21 cellular contexts compared by ENCODE assay signal in the genomic region with DNA sequence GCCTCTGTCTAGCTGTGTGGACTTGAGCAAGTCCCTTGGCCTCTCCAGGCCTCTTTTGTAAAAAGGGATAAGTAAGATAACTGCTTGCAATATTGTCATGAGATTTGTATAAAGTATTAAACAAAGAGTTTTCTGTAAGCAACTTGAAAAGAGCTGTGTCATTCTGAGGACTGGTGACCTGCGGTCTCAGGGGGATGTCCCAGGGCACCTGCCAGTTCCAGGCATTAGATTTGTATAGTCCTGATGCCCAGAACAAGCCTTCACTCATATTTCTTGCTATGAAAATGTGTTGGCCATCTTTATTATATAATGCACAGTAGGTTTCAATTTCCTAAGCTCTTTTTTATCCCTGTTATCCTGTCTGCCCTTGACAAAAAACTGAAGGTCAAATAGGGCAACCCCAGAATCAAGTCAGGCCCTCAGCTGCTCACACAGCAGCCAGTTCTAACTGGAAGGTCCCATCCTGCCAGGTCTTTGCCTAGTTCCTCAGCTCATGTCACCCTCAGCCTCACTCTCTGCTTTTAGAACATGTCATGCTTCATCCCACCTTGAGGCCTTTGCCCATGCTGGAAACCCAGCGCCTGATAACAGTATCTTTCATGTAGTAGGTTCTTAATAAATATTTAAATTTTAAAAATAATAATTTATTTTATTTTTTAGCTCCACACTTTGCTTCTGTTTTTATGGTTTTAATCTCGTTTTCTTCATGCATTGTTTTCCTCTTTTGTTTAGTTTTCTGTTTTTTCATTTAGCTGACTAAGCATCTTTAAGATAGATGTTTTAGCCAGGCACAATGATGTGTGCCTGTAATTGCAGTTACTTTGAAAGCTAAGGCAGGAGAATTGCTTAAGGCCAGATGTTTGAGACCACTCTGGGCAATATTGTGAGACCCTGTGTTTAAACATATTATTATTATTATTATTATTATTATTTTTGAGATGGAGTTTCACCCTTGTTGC.
A peak's percentile ranks its signal among the peaks of the same experiment; 100 is the strongest.
DNase-seq lines count a peak whose midpoint lies in the region; ATAC-seq, FAIRE-seq and TF ChIP-seq lines count a peak whose summit lies in the region.
"Had no signal": no experiment of that assay in that cellular context is flagged by ENCODE, and none has a peak within 500 bp of the region (broad histone marks: within the 10 kb centered on the region; RNA-seq: fewer than 3 reads in every experiment).

No MANE protein-coding gene starts in this region.

- H3K79me2 ChIP-seq in GM12878 (ENCODE audit: control insufficient read depth, insufficient read depth, low read length): no peaks in the 10 kb centered on the region

- no peak for DNase-seq in GM12878 (ENCODE audit: low read depth, low spot score)
- DNase-seq in dorsolateral prefrontal cortex: no peak
- DNase-seq in activated CD4-positive, alpha-beta T cell treated with anti-CD3 and anti-CD28 coated beads for 1 hour: no peak
- no peak for DNase-seq in activated T-cell treated with anti-CD3 and anti-CD28 coated beads, Interleukin-2, amount 50 U/mL, for 24 hours
- no peak for DNase-seq in stimulated activated naive B cell treated with anti-CD40 and anti-IgM and Interleukin-4, amounts not matched to agents 10 μg/mL and 1 μg/mL and 100 μg/mL, for 72 hours
- DNase-seq: GF-D8, H7, KG1, NCI-H1048, NCI-H1436 treated with DMSO at 0.1 percent for 48 hours, NCI-H2029 treated with DMSO at 0.1 percent for 48 hours, NCI-H2171 treated with DMSO at 0.1 percent for 48 hours, NCI-H446 treated with DMSO at 0.1 percent for 48 hours, NCI-H748 treated with DMSO at 0.1 percent for 48 hours, PC-9 had no signal

- no peak overlapping the region for H3K4me2 ChIP-seq in GM12878 (ENCODE audit: control insufficient read depth, insufficient read depth)
- H3K4me2 ChIP-seq: PC-9 had no signal

- SMC1A ChIA-PET in GM12878 (lab: Charles Lee; ENCODE audit: uncharacterized antibody, unreplicated experiment): interaction anchor here (1.0 to 2.1 kb wide), 5 partner anchors 14 to 23 kb away, joined by 3 to 9 read pairs (median 4); no protein-coding TSS in a partner anchor

- no peaks in the 10 kb centered on the region for H3K36me3 ChIP-seq in GM12878 (ENCODE audit: control insufficient read depth in 2 of 2, insufficient read depth in 2 of 2, low read length in 1 of 2)

- no peaks in the 10 kb centered on the region; the same call in 2 of the 3 replicates for H3K9me3 ChIP-seq in GM12878 (replicated peaks; ENCODE audit: control insufficient read depth, insufficient read depth, low read length)

- H3K36me3 Mint-ChIP-seq in activated T-cell treated with anti-CD3 and anti-CD28 coated beads, Interleukin-2, amount 50 U/mL, for 24 hours (ENCODE audit: low read depth): no peaks in the 10 kb centered on the region
- peaks cover 0 to 4% of the 10 kb centered on the region in 2 donors for H3K36me3 Mint-ChIP-seq in stimulated activated naive B cell treated with anti-CD40 and anti-IgM and Interleukin-4, amounts not matched to agents 10 μg/mL and 1 μg/mL and 100 μg/mL, for 72 hours

- TF ChIP-seq EP300 in GM12878 (IDR thresholded peaks at IDR 0.05; ENCODE audit: borderline replicate concordance in 1 of 2, control insufficient read depth in 1 of 2, low read depth in 2 of 2, low read length in 2 of 2): no peak

- no peak overlapping the region for H3K27ac ChIP-seq in GM12878 (ENCODE audit: control insufficient read depth, insufficient read depth)
- H3K27ac ChIP-seq in dorsolateral prefrontal cortex: no peak overlapping the region
- H3K27ac ChIP-seq: C4-2B, PC-9, SK-N-MC had no signal

- TF ChIP-seq CTCF in GM12878 (IDR thresholded peaks at IDR 0.05 in 2 of 3, conservative IDR thresholded peaks at IDR 0.05 in 1 of 3; ENCODE audit: control insufficient read depth in 2 of 3, extremely low read depth in 1 of 3, insufficient read depth in 1 of 3, low read depth in 3 of 3, low read length in 3 of 3): no peak
- no peak for TF ChIP-seq CTCF in dorsolateral prefrontal cortex (IDR thresholded peaks at IDR 0.05 in 54 of 56, conservative IDR thresholded peaks at IDR 0.05 in 2 of 56; ENCODE audit: low read depth in 1 of 56, partially characterized antibody in 56 of 56)

- ATAC-seq in GM19025 (IDR thresholded peaks at IDR 0.05; ENCODE audit: low read depth, unreplicated experiment) (peak; percentile 93), HG03432 (IDR thresholded peaks at IDR 0.05; ENCODE audit: unreplicated experiment) (peak; percentile 84), GM12878 (peak; percentile 91)
- no peak for ATAC-seq in stimulated activated naive B cell treated with anti-CD40 and anti-IgM and Interleukin-4, amounts not matched to agents 10 μg/mL and 1 μg/mL and 100 μg/mL, for 72 hours (replicated peaks)

- intact Hi-C loops in GM12878 (cut with micrococcal nuclease; ENCODE audit: unreplicated experiment): no loop called here
- intact Hi-C loops in dorsolateral prefrontal cortex (cut with DNase I): no loop called here

- H3K4me1 ChIP-seq in GM12878 (ENCODE audit: control insufficient read depth, insufficient read depth, low read length): no peaks in the 10 kb centered on the region

- WGBS in GM12878 (ENCODE audit: insufficient coverage, insufficient replicate concordance, low lambda C conversion rate, missing lambda C conversion rate): 47% methylated on average over 3 of the region's 3 CpGs

- no peak overlapping the region for H2AFZ ChIP-seq in GM12878 (ENCODE audit: control insufficient read depth, low read depth, low read length)
- H2AFZ ChIP-seq: PC-9 had no signal

- RAD21 ChIA-PET in GM12878 (lab: Charles Lee; ENCODE audit: unreplicated experiment): interaction anchor here (1.5 kb wide), 1 partner anchor 16 kb away, joined by 5 read pairs; no protein-coding TSS in a partner anchor

- no peak for TF ChIP-seq RAD21 in GM12878 (IDR thresholded peaks at IDR 0.05; ENCODE audit: insufficient read depth, low read depth, low read length)

- no peaks in the 10 kb centered on the region for H3K9me3 Mint-ChIP-seq in activated T-cell treated with anti-CD3 and anti-CD28 coated beads, Interleukin-2, amount 50 U/mL, for 24 hours
- peaks cover 0 to 4% of the 10 kb centered on the region in 2 donors for H3K9me3 Mint-ChIP-seq in stimulated activated naive B cell treated with anti-CD40 and anti-IgM and Interleukin-4, amounts not matched to agents 10 μg/mL and 1 μg/mL and 100 μg/mL, for 72 hours

- H3K4me3 Mint-ChIP-seq in activated T-cell treated with anti-CD3 and anti-CD28 coated beads, Interleukin-2, amount 50 U/mL, for 24 hours: no peak overlapping the region
- no peak overlapping the region for H3K4me3 Mint-ChIP-seq in stimulated activated naive B cell treated with anti-CD40 and anti-IgM and Interleukin-4, amounts not matched to agents 10 μg/mL and 1 μg/mL and 100 μg/mL, for 72 hours

- POLR2A ChIA-PET in GM12878 (lab: Charles Lee): no interaction called here

- TF ChIP-seq POLR2A in GM12878 (IDR thresholded peaks at IDR 0.05; ENCODE audit: low read depth, low read length): no peak

- H3K4me1 Mint-ChIP-seq in activated T-cell treated with anti-CD3 and anti-CD28 coated beads, Interleukin-2, amount 50 U/mL, for 24 hours (ENCODE audit: low read depth): no peaks in the 10 kb centered on the region
- no peaks in the 10 kb centered on the region for H3K4me1 Mint-ChIP-seq in stimulated activated naive B cell treated with anti-CD40 and anti-IgM and Interleukin-4, amounts not matched to agents 10 μg/mL and 1 μg/mL and 100 μg/mL, for 72 hours

- no peaks in the 10 kb centered on the region for H3K27me3 ChIP-seq in GM12878 (replicated peaks in 1 of 2; ENCODE audit: control insufficient read depth in 2 of 2, insufficient read depth in 2 of 2, low read length in 1 of 2)
- H3K27me3 ChIP-seq in dorsolateral prefrontal cortex: no peaks in the 10 kb centered on the region

- no peak overlapping the region for H3K27ac Mint-ChIP-seq in activated T-cell treated with anti-CD3 and anti-CD28 coated beads, Interleukin-2, amount 50 U/mL, for 24 hours
- no peak overlapping the region for H3K27ac Mint-ChIP-seq in stimulated activated naive B cell treated with anti-CD40 and anti-IgM and Interleukin-4, amounts not matched to agents 10 μg/mL and 1 μg/mL and 100 μg/mL, for 72 hours

- FAIRE-seq in G401.6 (lab: Jason Lieb, UNC) (peak; percentile 3), GM12878 (lab: Jason Lieb, UNC) (no peak)
- FAIRE-seq: GM12892 had no signal

- no TSS peak for BruUV-seq in GM12878 (replicated peaks; lab: Mats Ljungman, UMichigan)

- H3K27me3 Mint-ChIP-seq in activated T-cell treated with anti-CD3 and anti-CD28 coated beads, Interleukin-2, amount 50 U/mL, for 24 hours: peaks cover 10% of the 10 kb centered on the region
- H3K27me3 Mint-ChIP-seq in stimulated activated naive B cell treated with anti-CD40 and anti-IgM and Interleukin-4, amounts not matched to agents 10 μg/mL and 1 μg/mL and 100 μg/mL, for 72 hours: peaks cover 11 to 17% of the 10 kb centered on the region in 2 donors

- in situ Hi-C loops in GM12878 (cut with MboI): no loop called here

- H4K20me1 ChIP-seq in GM12878 (ENCODE audit: control insufficient read depth, insufficient read depth): no peaks in the 10 kb centered on the region

- no peak overlapping the region for H3K4me3 ChIP-seq in GM12878
- no peak overlapping the region for H3K4me3 ChIP-seq in dorsolateral prefrontal cortex
- H3K4me3 ChIP-seq: PC-9, SK-N-MC had no signal

- CTCF ChIA-PET in GM12878 (lab: Yijun Ruan, JAX): interaction anchor here (0.6 to 1.8 kb wide), 5 partner anchors 10 to 69 kb away, joined by 3 to 14 read pairs (median 4); no protein-coding TSS in a partner anchor

- H3K9ac ChIP-seq in GM12878 (ENCODE audit: control insufficient read depth, insufficient read depth, low read length): no peak overlapping the region

TF ChIP-seq in GM12878, 131 proteins besides CTCF, POLR2A, EP300 and RAD21 (continues in another document):
- TF ChIP-seq, protein P1, sequence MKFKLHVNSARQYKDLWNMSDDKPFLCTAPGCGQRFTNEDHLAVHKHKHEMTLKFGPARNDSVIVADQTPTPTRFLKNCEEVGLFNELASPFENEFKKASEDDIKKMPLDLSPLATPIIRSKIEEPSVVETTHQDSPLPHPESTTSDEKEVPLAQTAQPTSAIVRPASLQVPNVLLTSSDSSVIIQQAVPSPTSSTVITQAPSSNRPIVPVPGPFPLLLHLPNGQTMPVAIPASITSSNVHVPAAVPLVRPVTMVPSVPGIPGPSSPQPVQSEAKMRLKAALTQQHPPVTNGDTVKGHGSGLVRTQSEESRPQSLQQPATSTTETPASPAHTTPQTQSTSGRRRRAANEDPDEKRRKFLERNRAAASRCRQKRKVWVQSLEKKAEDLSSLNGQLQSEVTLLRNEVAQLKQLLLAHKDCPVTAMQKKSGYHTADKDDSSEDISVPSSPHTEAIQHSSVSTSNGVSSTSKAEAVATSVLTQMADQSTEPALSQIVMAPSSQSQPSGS (IDR thresholded peaks at IDR 0.05; ENCODE audit: low read length): no peak
- TF ChIP-seq POU2F2 (IDR thresholded peaks at IDR 0.05; ENCODE audit: borderline replicate concordance, low read depth, low read length) (no peak), ZNF622 (IDR thresholded peaks at IDR 0.05) (no peak)

Comparison
In these comparisons a context has a peak if more than half of its experiments do, and no peak if none do; other contexts are left out.
1. ATAC-seq: peak in GM19025 (single experiment), HG03432 (single experiment) and GM12878 (single experiment); none in stimulated activated naive B cell treated with anti-CD40 and anti-IgM and Interleukin-4, amounts not matched to agents 10 μg/mL and 1 μg/mL and 100 μg/mL, for 72 hours (0 of 2).